In genomic region chr2:201440182-201440581, GRCh38 we compare ENCODE assay signal across 1 cellular context.
A peak's percentile ranks its signal among the peaks of the same experiment; 100 is the strongest.
TF ChIP-seq lines count a peak whose summit lies in the region.

No MANE protein-coding gene starts in this region.

TF ChIP-seq in K562, 482 proteins besides CTCF, POLR2A, EP300 and RAD21 (continued from another document and continues in another):
- TF ChIP-seq SIRT6 (IDR thresholded peaks at IDR 0.05; ENCODE audit: low read depth, low read length): no peak
- TF ChIP-seq GTF2A2 (tag; IDR thresholded peaks at IDR 0.05): no peak
- TF ChIP-seq TRIM24 (IDR thresholded peaks at IDR 0.05): peak; percentile 91 to 92
- TF ChIP-seq SAP30 (IDR thresholded peaks at IDR 0.05; ENCODE audit: borderline replicate concordance, insufficient read depth, low read depth, low read length, poor library complexity, severe bottlenecking): no peak
- TF ChIP-seq BRD9 (IDR thresholded peaks at IDR 0.05; ENCODE audit: low read depth, partially characterized antibody): no peak
- TF ChIP-seq CBFA2T3 (IDR thresholded peaks at IDR 0.05): peak; percentile 98
- no peak for TF ChIP-seq CGGBP1 (CRISPR knock-in tag; IDR thresholded peaks at IDR 0.05)
- peak; percentile 63 for TF ChIP-seq SMAD4 (CRISPR knock-in tag; conservative IDR thresholded peaks at IDR 0.05)
- no peak for TF ChIP-seq ILK (tag; IDR thresholded peaks at IDR 0.05; ENCODE audit: borderline replicate concordance, low read depth)
- no peak for TF ChIP-seq TSC22D4 (tag; IDR thresholded peaks at IDR 0.05)
- TF ChIP-seq ZNF830 (CRISPR knock-in tag; IDR thresholded peaks at IDR 0.05): no peak
- peak; percentile 93 for TF ChIP-seq PML (IDR thresholded peaks at IDR 0.05; ENCODE audit: low read length)
- TF ChIP-seq, protein P1, sequence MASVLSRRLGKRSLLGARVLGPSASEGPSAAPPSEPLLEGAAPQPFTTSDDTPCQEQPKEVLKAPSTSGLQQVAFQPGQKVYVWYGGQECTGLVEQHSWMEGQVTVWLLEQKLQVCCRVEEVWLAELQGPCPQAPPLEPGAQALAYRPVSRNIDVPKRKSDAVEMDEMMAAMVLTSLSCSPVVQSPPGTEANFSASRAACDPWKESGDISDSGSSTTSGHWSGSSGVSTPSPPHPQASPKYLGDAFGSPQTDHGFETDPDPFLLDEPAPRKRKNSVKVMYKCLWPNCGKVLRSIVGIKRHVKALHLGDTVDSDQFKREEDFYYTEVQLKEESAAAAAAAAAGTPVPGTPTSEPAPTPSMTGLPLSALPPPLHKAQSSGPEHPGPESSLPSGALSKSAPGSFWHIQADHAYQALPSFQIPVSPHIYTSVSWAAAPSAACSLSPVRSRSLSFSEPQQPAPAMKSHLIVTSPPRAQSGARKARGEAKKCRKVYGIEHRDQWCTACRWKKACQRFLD (CRISPR knock-in tag; IDR thresholded peaks at IDR 0.05): peak; percentile 59; the same call in 1 of the 2 replicates
- TF ChIP-seq ATF1 (CRISPR knock-in tag; IDR thresholded peaks at IDR 0.05): no peak
- TF ChIP-seq ATF1 (tag; IDR thresholded peaks at IDR 0.05): no peak
- TF ChIP-seq, protein P2, sequence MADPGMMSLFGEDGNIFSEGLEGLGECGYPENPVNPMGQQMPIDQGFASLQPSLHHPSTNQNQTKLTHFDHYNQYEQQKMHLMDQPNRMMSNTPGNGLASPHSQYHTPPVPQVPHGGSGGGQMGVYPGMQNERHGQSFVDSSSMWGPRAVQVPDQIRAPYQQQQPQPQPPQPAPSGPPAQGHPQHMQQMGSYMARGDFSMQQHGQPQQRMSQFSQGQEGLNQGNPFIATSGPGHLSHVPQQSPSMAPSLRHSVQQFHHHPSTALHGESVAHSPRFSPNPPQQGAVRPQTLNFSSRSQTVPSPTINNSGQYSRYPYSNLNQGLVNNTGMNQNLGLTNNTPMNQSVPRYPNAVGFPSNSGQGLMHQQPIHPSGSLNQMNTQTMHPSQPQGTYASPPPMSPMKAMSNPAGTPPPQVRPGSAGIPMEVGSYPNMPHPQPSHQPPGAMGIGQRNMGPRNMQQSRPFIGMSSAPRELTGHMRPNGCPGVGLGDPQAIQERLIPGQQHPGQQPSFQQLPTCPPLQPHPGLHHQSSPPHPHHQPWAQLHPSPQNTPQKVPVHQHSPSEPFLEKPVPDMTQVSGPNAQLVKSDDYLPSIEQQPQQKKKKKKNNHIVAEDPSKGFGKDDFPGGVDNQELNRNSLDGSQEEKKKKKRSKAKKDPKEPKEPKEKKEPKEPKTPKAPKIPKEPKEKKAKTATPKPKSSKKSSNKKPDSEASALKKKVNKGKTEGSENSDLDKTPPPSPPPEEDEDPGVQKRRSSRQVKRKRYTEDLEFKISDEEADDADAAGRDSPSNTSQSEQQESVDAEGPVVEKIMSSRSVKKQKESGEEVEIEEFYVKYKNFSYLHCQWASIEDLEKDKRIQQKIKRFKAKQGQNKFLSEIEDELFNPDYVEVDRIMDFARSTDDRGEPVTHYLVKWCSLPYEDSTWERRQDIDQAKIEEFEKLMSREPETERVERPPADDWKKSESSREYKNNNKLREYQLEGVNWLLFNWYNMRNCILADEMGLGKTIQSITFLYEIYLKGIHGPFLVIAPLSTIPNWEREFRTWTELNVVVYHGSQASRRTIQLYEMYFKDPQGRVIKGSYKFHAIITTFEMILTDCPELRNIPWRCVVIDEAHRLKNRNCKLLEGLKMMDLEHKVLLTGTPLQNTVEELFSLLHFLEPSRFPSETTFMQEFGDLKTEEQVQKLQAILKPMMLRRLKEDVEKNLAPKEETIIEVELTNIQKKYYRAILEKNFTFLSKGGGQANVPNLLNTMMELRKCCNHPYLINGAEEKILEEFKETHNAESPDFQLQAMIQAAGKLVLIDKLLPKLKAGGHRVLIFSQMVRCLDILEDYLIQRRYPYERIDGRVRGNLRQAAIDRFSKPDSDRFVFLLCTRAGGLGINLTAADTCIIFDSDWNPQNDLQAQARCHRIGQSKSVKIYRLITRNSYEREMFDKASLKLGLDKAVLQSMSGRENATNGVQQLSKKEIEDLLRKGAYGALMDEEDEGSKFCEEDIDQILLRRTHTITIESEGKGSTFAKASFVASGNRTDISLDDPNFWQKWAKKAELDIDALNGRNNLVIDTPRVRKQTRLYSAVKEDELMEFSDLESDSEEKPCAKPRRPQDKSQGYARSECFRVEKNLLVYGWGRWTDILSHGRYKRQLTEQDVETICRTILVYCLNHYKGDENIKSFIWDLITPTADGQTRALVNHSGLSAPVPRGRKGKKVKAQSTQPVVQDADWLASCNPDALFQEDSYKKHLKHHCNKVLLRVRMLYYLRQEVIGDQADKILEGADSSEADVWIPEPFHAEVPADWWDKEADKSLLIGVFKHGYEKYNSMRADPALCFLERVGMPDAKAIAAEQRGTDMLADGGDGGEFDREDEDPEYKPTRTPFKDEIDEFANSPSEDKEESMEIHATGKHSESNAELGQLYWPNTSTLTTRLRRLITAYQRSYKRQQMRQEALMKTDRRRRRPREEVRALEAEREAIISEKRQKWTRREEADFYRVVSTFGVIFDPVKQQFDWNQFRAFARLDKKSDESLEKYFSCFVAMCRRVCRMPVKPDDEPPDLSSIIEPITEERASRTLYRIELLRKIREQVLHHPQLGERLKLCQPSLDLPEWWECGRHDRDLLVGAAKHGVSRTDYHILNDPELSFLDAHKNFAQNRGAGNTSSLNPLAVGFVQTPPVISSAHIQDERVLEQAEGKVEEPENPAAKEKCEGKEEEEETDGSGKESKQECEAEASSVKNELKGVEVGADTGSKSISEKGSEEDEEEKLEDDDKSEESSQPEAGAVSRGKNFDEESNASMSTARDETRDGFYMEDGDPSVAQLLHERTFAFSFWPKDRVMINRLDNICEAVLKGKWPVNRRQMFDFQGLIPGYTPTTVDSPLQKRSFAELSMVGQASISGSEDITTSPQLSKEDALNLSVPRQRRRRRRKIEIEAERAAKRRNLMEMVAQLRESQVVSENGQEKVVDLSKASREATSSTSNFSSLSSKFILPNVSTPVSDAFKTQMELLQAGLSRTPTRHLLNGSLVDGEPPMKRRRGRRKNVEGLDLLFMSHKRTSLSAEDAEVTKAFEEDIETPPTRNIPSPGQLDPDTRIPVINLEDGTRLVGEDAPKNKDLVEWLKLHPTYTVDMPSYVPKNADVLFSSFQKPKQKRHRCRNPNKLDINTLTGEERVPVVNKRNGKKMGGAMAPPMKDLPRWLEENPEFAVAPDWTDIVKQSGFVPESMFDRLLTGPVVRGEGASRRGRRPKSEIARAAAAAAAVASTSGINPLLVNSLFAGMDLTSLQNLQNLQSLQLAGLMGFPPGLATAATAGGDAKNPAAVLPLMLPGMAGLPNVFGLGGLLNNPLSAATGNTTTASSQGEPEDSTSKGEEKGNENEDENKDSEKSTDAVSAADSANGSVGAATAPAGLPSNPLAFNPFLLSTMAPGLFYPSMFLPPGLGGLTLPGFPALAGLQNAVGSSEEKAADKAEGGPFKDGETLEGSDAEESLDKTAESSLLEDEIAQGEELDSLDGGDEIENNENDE (IDR thresholded peaks at IDR 0.05; ENCODE audit: low read depth, low read length): no peak
- no peak for TF ChIP-seq IFI16 (CRISPR knock-in tag; IDR thresholded peaks at IDR 0.05)
- TF ChIP-seq CXXC5 (CRISPR knock-in tag; IDR thresholded peaks at IDR 0.05): peak; percentile 44
- TF ChIP-seq SNRNP70 (optimal IDR thresholded peaks at IDR 0.05; ENCODE audit: low read depth, low read length): no peak
- TF ChIP-seq CEBPG (CRISPR knock-in tag; IDR thresholded peaks at IDR 0.05): no peak
- no peak for TF ChIP-seq CEBPG (tag; conservative IDR thresholded peaks at IDR 0.05 in 1 of 2, IDR thresholded peaks at IDR 0.05 in 1 of 2)
- no peak for TF ChIP-seq BRF1 (IDR thresholded peaks at IDR 0.05; ENCODE audit: borderline replicate concordance, extremely low read depth, insufficient read length)
- TF ChIP-seq, protein P3, sequence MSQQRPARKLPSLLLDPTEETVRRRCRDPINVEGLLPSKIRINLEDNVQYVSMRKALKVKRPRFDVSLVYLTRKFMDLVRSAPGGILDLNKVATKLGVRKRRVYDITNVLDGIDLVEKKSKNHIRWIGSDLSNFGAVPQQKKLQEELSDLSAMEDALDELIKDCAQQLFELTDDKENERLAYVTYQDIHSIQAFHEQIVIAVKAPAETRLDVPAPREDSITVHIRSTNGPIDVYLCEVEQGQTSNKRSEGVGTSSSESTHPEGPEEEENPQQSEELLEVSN (IDR thresholded peaks at IDR 0.05; ENCODE audit: borderline replicate concordance in 1 of 2, extremely low read depth in 1 of 2, insufficient read depth in 1 of 2, insufficient read length in 1 of 2, low read depth in 1 of 2, low read length in 1 of 2, poor library complexity in 1 of 2, severe bottlenecking in 1 of 2): no peak
- TF ChIP-seq, protein P4, sequence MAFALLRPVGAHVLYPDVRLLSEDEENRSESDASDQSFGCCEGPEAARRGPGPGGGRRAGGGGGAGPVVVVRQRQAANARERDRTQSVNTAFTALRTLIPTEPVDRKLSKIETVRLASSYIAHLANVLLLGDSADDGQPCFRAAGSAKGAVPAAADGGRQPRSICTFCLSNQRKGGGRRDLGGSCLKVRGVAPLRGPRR (CRISPR knock-in tag; IDR thresholded peaks at IDR 0.05): no peak
- TF ChIP-seq, protein P5, sequence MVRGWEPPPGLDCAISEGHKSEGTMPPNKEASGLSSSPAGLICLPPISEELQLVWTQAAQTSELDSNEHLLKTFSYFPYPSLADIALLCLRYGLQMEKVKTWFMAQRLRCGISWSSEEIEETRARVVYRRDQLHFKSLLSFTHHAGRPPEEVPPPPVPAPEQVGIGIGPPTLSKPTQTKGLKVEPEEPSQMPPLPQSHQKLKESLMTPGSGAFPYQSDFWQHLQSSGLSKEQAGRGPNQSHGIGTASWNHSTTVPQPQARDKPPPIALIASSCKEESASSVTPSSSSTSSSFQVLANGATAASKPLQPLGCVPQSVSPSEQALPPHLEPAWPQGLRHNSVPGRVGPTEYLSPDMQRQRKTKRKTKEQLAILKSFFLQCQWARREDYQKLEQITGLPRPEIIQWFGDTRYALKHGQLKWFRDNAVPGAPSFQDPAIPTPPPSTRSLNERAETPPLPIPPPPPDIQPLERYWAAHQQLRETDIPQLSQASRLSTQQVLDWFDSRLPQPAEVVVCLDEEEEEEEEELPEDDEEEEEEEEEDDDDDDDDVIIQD (CRISPR knock-in tag; IDR thresholded peaks at IDR 0.05): no peak
- no peak for TF ChIP-seq ZNF146 (CRISPR knock-in tag; IDR thresholded peaks at IDR 0.05; ENCODE audit: unreplicated experiment)
- 0 out of 2 replicates have a peak, but pooled peaks have one; percentile 31 for TF ChIP-seq ZNF589 (CRISPR knock-in tag; IDR thresholded peaks at IDR 0.05; ENCODE audit: low read depth)
- peak; percentile 22 for TF ChIP-seq PRDM10 (IDR thresholded peaks at IDR 0.05; ENCODE audit: partially characterized antibody)
- no peak for TF ChIP-seq CREB3L1 (IDR thresholded peaks at IDR 0.05; ENCODE audit: borderline replicate concordance, low read depth)
- TF ChIP-seq FOXO4 (CRISPR knock-in tag; IDR thresholded peaks at IDR 0.05): no peak
- no peak for TF ChIP-seq TAF15 (IDR thresholded peaks at IDR 0.05; ENCODE audit: low read depth, low read length)
- no peak for TF ChIP-seq TFE3 (CRISPR knock-in tag; IDR thresholded peaks at IDR 0.05)
